Comparison of ENCODE assay signal across 11 cellular contexts in genomic region chr7:1205742-1206141, GRCh38. TPM values are rescaled to one million over a fixed set of nuclear protein-coding genes. Genes with fewer than 3 reads are reported as not detected.
"Had no signal": no experiment of that assay in that cellular context is flagged by ENCODE, and none has a peak within 500 bp of the region (broad histone marks: within the 10 kb centered on the region; RNA-seq: fewer than 3 reads in every experiment).

No MANE protein-coding gene starts in this region.

RNA-seq across cellular contexts. Expression of gene UNCX, which starts 26.9 kb away (rescaled TPM):
- total RNA-seq: OCI-LY7, PC-3, PC-9, Peyer's patch, Right ventricle myocardium inferior, Right ventricle myocardium superior, RPMI7951, SJSA1, SK-MEL-5, T-cell had no signal
- polyA plus RNA-seq: SK-N-SH had no signal
